In the genomic region with DNA sequence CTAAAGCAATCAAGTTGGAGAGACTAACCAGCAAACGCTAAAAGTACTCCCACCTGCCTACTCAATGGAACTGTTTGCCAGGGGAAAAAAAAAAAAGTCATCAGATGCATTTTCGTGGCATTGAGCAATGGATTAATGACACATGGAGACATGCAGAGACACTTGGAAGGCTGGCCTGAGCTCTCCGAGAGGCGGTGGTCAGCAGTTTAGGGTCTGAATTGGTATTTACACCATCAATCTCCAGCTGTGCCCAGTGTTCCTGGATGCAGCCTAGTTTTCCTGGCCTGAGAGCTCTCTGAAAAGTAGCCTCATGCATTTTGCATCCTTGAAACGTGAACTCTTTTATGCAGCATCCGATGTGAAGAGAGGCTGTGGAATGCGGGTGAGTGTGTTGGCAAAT, we compare ENCODE assay signal across 22 cellular contexts.
"Had no signal": no experiment of that assay in that cellular context is flagged by ENCODE, and none has a peak within 500 bp of the region (broad histone marks: within the 10 kb centered on the region; RNA-seq: fewer than 3 reads in every experiment).

No MANE protein-coding gene starts in this region.

- H3K36me3 Mint-ChIP-seq: activated naive CD8-positive, alpha-beta T cell treated with anti-CD3 and anti-CD28 coated beads, Interleukin-2, amount 10 ng/mL, durations not matched to agents 7 days and 5 days; naive B cell; stimulated activated effector memory CD8-positive, alpha-beta T cell treated with anti-CD3 and anti-CD28 coated beads, Interleukin-12 subunit alpha, Interleukin-12 subunit beta, amount 100 ng/mL, for 72 hours had no signal

- H3K9me3 Mint-ChIP-seq: activated CD4-positive, alpha-beta T cell treated with anti-CD3 and anti-CD28 coated beads, Interleukin-2, amount 10 ng/mL, durations not matched to agents 24 days and 14 days; activated naive CD8-positive, alpha-beta T cell treated with anti-CD3 and anti-CD28 coated beads, Interleukin-2, amount 10 ng/mL, durations not matched to agents 7 days and 5 days; activated T-cell treated with anti-CD3 and anti-CD28 coated beads, Interleukin-2, amount 50 U/mL, for 24 hours; activated T-helper 2 cell treated with anti-CD3 and anti-CD28 coated beads, Interferon-gamma antibody, Interleukin-2, Interleukin-4, amounts not matched to agents 10 μg/mL and 5 μg/mL and 100 μg/mL, durations not matched to agents 14 hours and 24 hours and 36 hours; stimulated activated effector memory CD8-positive, alpha-beta T cell treated with anti-CD3 and anti-CD28 coated beads, Interleukin-12 subunit alpha, Interleukin-12 subunit beta, amount 100 ng/mL, for 72 hours had no signal

- H3K27ac Mint-ChIP-seq: activated CD4-positive, alpha-beta T cell treated with anti-CD3 and anti-CD28 coated beads, Interleukin-2, amount 10 ng/mL, durations not matched to agents 24 days and 14 days; activated CD8-positive, alpha-beta T cell treated with anti-CD3 and anti-CD28 coated beads, Interleukin-2, amount 10 ng/mL, durations not matched to agents 7 days and 5 days; activated naive CD8-positive, alpha-beta T cell treated with anti-CD3 and anti-CD28 coated beads, Interleukin-2, amount 10 ng/mL, durations not matched to agents 7 days and 5 days; activated T-cell treated with anti-CD3 and anti-CD28 coated beads, Interleukin-2, amount 50 U/mL, for 24 hours; activated T-helper 2 cell treated with anti-CD3 and anti-CD28 coated beads, Interferon-gamma antibody, Interleukin-2, Interleukin-4, amounts not matched to agents 10 μg/mL and 5 μg/mL and 100 μg/mL, durations not matched to agents 14 hours and 24 hours and 36 hours; stimulated activated effector memory CD8-positive, alpha-beta T cell treated with anti-CD3 and anti-CD28 coated beads, Interleukin-12 subunit alpha, Interleukin-12 subunit beta, amount 100 ng/mL, for 72 hours had no signal

- ATAC-seq: activated CD8-positive, alpha-beta T cell treated with anti-CD3 and anti-CD28 coated beads, Interleukin-2, amount 10 ng/mL, durations not matched to agents 7 days and 5 days; left ventricle myocardium superior; mucosa of descending colon; pancreas; stimulated activated effector memory CD8-positive, alpha-beta T cell treated with anti-CD3 and anti-CD28 coated beads, Interleukin-12 subunit alpha, Interleukin-12 subunit beta, amount 100 ng/mL, for 72 hours had no signal

- DNase-seq: activated CD4-positive, alpha-beta T cell treated with anti-CD3 and anti-CD28 coated beads, Interleukin-2, amount 10 ng/mL, durations not matched to agents 24 days and 14 days; activated CD8-positive, alpha-beta T cell treated with anti-CD3 and anti-CD28 coated beads, Interleukin-2, amount 10 ng/mL, durations not matched to agents 7 days and 5 days; activated naive CD4-positive, alpha-beta T cell treated with Interleukin-2 at 50 U/mL for 16 hours; activated naive CD8-positive, alpha-beta T cell treated with anti-CD3 and anti-CD28 coated beads, Interleukin-2, amount 10 ng/mL, durations not matched to agents 7 days and 5 days; activated T-cell treated with anti-CD3 and anti-CD28 coated beads, Interleukin-2, amount 50 U/mL, for 24 hours; amygdala; dermis blood vessel endothelial cell; foreskin fibroblast; hippocampal formation; kidney glomerular epithelial cell; left ventricle myocardium superior; mucosa of descending colon; naive B cell; pancreas; sigmoid colon; stimulated activated CD4-positive, alpha-beta T cell treated with anti-CD3 and anti-CD28 coated beads, Interleukin-4, amount 100 ng/mL, for 24 hours; stomach; T-helper 9 cell; trophoblast cell had no signal

- H3K9me3 ChIP-seq: mucosa of descending colon, neutrophil, pancreas, sigmoid colon, stomach had no signal

- H3K4me3 Mint-ChIP-seq: activated CD4-positive, alpha-beta T cell treated with anti-CD3 and anti-CD28 coated beads, Interleukin-2, amount 10 ng/mL, durations not matched to agents 24 days and 14 days; activated CD8-positive, alpha-beta T cell treated with anti-CD3 and anti-CD28 coated beads, Interleukin-2, amount 10 ng/mL, durations not matched to agents 7 days and 5 days; activated naive CD8-positive, alpha-beta T cell treated with anti-CD3 and anti-CD28 coated beads, Interleukin-2, amount 10 ng/mL, durations not matched to agents 7 days and 5 days; activated T-cell treated with anti-CD3 and anti-CD28 coated beads, Interleukin-2, amount 50 U/mL, for 24 hours; naive B cell; stimulated activated effector memory CD8-positive, alpha-beta T cell treated with anti-CD3 and anti-CD28 coated beads, Interleukin-12 subunit alpha, Interleukin-12 subunit beta, amount 100 ng/mL, for 72 hours had no signal
